7 cellular contexts compared by ENCODE assay signal in genomic region chr12:117875652-117876491, GRCh38.
DNase-seq lines count a peak whose midpoint lies in the region; ATAC-seq and TF ChIP-seq lines count a peak whose summit lies in the region.

No MANE protein-coding gene starts in this region.

- intact Hi-C loops in esophagus muscularis mucosa (cut with DNase I): loop anchor here (10.0 kb wide), 1 partner anchor 159 kb away; no protein-coding TSS in a partner anchor

- ATAC-seq in HG03159 (IDR thresholded peaks at IDR 0.05; ENCODE audit: unreplicated experiment): peak; percentile 52
- no peak for ATAC-seq in GM18502 (IDR thresholded peaks at IDR 0.05; ENCODE audit: poor library complexity, unreplicated experiment)

- no peak for TF ChIP-seq POLR2A in esophagus muscularis mucosa (IDR thresholded peaks at IDR 0.05; ENCODE audit: low read depth)

- in situ Hi-C loops in astrocyte of the spinal cord (cut with HindIII; ENCODE audit: low sequenced_read_pairs): no loop called here

- H3K9me3 ChIP-seq in esophagus muscularis mucosa: no peaks in the 10 kb centered on the region

- no peak for TF ChIP-seq EP300 in esophagus muscularis mucosa (IDR thresholded peaks at IDR 0.05)

- H3K4me3 ChIP-seq in astrocyte of the spinal cord (ENCODE audit: low read depth, low read length) (no peak overlapping the region), esophagus muscularis mucosa (no peak overlapping the region)

- H3K27me3 ChIP-seq in esophagus muscularis mucosa: peaks cover 0 to 39% (median 0%) of the 10 kb centered on the region in 4 donors

- 26% methylated on average over 32 of the region's 33 CpGs for WGBS in esophagus muscularis mucosa

- peak; percentile 89 for DNase-seq in NCI-H748 treated with DMSO at 0.1 percent for 48 hours (lab: John Stamatoyannopoulos, UW)
- peak; percentile 54 for DNase-seq in astrocyte of the spinal cord (ENCODE audit: low read depth, low spot score)
- DNase-seq in myocyte (ENCODE audit: low read depth): peak; percentile 36
- DNase-seq in esophagus muscularis mucosa (ENCODE audit: extremely low spot score): no peak
- no peak for DNase-seq in NCI-H2196 treated with DMSO at 0.1 percent for 48 hours (lab: John Stamatoyannopoulos, UW; ENCODE audit: unreplicated experiment)

- peaks cover 0 to 9% (median 7%) of the 10 kb centered on the region in 4 donors for H3K4me1 ChIP-seq in esophagus muscularis mucosa

- H3K27ac ChIP-seq in esophagus muscularis mucosa (replicated peaks in 1 of 4): no peak overlapping the region

- no peaks in the 10 kb centered on the region for H3K36me3 ChIP-seq in esophagus muscularis mucosa

- TF ChIP-seq CTCF in astrocyte of the spinal cord (IDR thresholded peaks at IDR 0.05; ENCODE audit: low read depth, low read length) (no peak), esophagus muscularis mucosa (IDR thresholded peaks at IDR 0.05) (no peak)

Comparison
In these comparisons a context has a peak if more than half of its experiments do, and no peak if none do; other contexts are left out.
1. DNase-seq: peak in NCI-H748 treated with DMSO at 0.1 percent for 48 hours (single experiment), astrocyte of the spinal cord (single experiment) and myocyte (single experiment); none in esophagus muscularis mucosa (single experiment) and NCI-H2196 treated with DMSO at 0.1 percent for 48 hours (single experiment).